ENCODE assay signal across 3 cellular contexts in genomic region chr5:147580418-147580817, GRCh38.
A peak's percentile ranks its signal among the peaks of the same experiment; 100 is the strongest.
TF ChIP-seq lines count a peak whose summit lies in the region.

No MANE protein-coding gene starts in this region.

TF ChIP-seq in GM23338, 12 proteins besides CTCF, POLR2A, EP300 and RAD21:
- peak; percentile 65; the same call in 1 of the 2 replicates for TF ChIP-seq ZNF462 (CRISPR knock-in tag; IDR thresholded peaks at IDR 0.05)

TF ChIP-seq in HEK293, 187 proteins besides CTCF, POLR2A, EP300 and RAD21:
- TF ChIP-seq SETDB1 (IDR thresholded peaks at IDR 0.05; ENCODE audit: insufficient read length, low read length) = peak; percentile 64
TF ChIP-seq in HEK293: peak in this region for 1; not testable (repeated sequence) for 186.

TF ChIP-seq in H1, 55 proteins besides CTCF, POLR2A, EP300 and RAD21:
- TF ChIP-seq CEBPB (IDR thresholded peaks at IDR 0.05; ENCODE audit: low read depth, low read length) = peak; percentile 42; the same call in 1 of the 2 replicates
- TF ChIP-seq TEAD4 (IDR thresholded peaks at IDR 0.05; ENCODE audit: low read depth, low read length) = peak; percentile 47; the same call in 1 of the 2 replicates
